ENCODE assay signal across 1 cellular context in genomic region chr14:21476526-21476924, GRCh38.
A peak's percentile ranks its signal among the peaks of the same experiment; 100 is the strongest.
TF ChIP-seq lines count a peak whose summit lies in the region.

No MANE protein-coding gene starts in this region.

TF ChIP-seq in GM12878, 131 proteins besides CTCF, POLR2A, EP300 and RAD21:
- TF ChIP-seq BHLHE40 (IDR thresholded peaks at IDR 0.05; ENCODE audit: borderline replicate concordance in 1 of 2, low read depth in 2 of 2, low read length in 1 of 2) (peak in 1 of 2 experiments; percentile 19; a peak in 1 of 4 replicates), EGR1 (IDR thresholded peaks at IDR 0.05; ENCODE audit: borderline replicate concordance in 1 of 2, low read depth in 2 of 2, low read length in 2 of 2) (0 out of 3 replicates have a peak, but pooled peaks of 1 of the 2 experiments have one; percentile 52), ATF3 (IDR thresholded peaks at IDR 0.05; ENCODE audit: borderline replicate concordance, extremely low read depth, low read depth, low read length) (no peak), POLR2AphosphoS5 (IDR thresholded peaks at IDR 0.05; ENCODE audit: low read length) (peak; percentile 68; the same call in 1 of the 2 replicates), RUNX3 (IDR thresholded peaks at IDR 0.05; ENCODE audit: low read length) (peak; percentile 16; the same call in 1 of the 2 replicates), USF1 (IDR thresholded peaks at IDR 0.05; ENCODE audit: borderline replicate concordance, extremely low read length, insufficient read depth, low read depth, low read length) (no peak), JUND (IDR thresholded peaks at IDR 0.05; ENCODE audit: low read depth, low read length) (peak; percentile 27; the same call in 1 of the 2 replicates), POLR2AphosphoS2 (IDR thresholded peaks at IDR 0.05; ENCODE audit: low read depth, low read length) (0 out of 2 replicates have a peak, but pooled peaks have one; percentile 19), PKNOX1 (IDR thresholded peaks at IDR 0.05) (no peak), PML (IDR thresholded peaks at IDR 0.05; ENCODE audit: low read length) (peak; percentile 39), CBFB (IDR thresholded peaks at IDR 0.05; ENCODE audit: low read depth) (peak; percentile 5; the same call in 1 of the 2 replicates)
